ENCODE assay signal across 8 cellular contexts in genomic region chr1:167533851-167534300, GRCh38. TPM values are rescaled to one million over a fixed set of nuclear protein-coding genes. Genes with fewer than 3 reads are reported as not detected.
A peak's percentile ranks its signal among the peaks of the same experiment; 100 is the strongest.
DNase-seq lines count a peak whose midpoint lies in the region; ATAC-seq, FAIRE-seq and TF ChIP-seq lines count a peak whose summit lies in the region.

No MANE protein-coding gene starts in this region.

- no peak overlapping the region for H3K4me2 ChIP-seq in MM.1S (ENCODE audit: low read depth, low read length)

- no peaks in the 10 kb centered on the region for H3K36me3 Mint-ChIP-seq in activated naive CD4-positive, alpha-beta T cell treated with anti-CD3 and anti-CD28 coated beads for 36 hours (ENCODE audit: low read depth)

- no peak for FAIRE-seq in pancreas (lab: Jason Lieb, UNC)

- ATAC-seq in GM19395 (IDR thresholded peaks at IDR 0.05; ENCODE audit: unreplicated experiment) (peak; percentile 76), pancreas (peak; percentile 85 to 97 (median 94)), GM18498 (IDR thresholded peaks at IDR 0.05; ENCODE audit: unreplicated experiment) (no peak)

- H3K27ac Mint-ChIP-seq in activated naive CD4-positive, alpha-beta T cell treated with anti-CD3 and anti-CD28 coated beads for 36 hours, result no peak overlapping the region

- peak; percentile 99 for TF ChIP-seq CTCF in MM.1S (IDR thresholded peaks at IDR 0.05; ENCODE audit: low read length)
- peak; percentile 81 to 93 (median 84) for TF ChIP-seq CTCF in pancreas (IDR thresholded peaks at IDR 0.05)

- CTCF ChIA-PET in activated naive CD4-positive, alpha-beta T cell treated with anti-CD3 and anti-CD28 coated beads for 36 hours (lab: Charles Lee), result interaction anchor here (0.6 to 5.3 kb wide), 75 partner anchors 8 to 656 kb away, joined by 3 to 74 read pairs (median 4); partner anchors contain the start of genes CD247, CREG1 and POU2F1

- no peak overlapping the region for H3K9ac ChIP-seq in MM.1S (ENCODE audit: low read length)

- H3K9me2 ChIP-seq in MM.1S (replicated peaks; ENCODE audit: insufficient read depth, low read length), result no peaks in the 10 kb centered on the region

- no peak overlapping the region for H2AFZ ChIP-seq in MM.1S (ENCODE audit: low read length)

- H3K27ac ChIP-seq in MM.1S (ENCODE audit: low read length) (no peak overlapping the region), pancreas (no peak overlapping the region)

- H3K79me2 ChIP-seq in MM.1S (ENCODE audit: low read length), result no peaks in the 10 kb centered on the region

- DNase-seq in AML-193 (lab: John Stamatoyannopoulos, UW), result peak; percentile 30 to 47
- peak; percentile 72 for DNase-seq in MM.1S
- DNase-seq in SK-MEL-5 (ENCODE audit: low read depth, low spot score), result peak; percentile 70
- peak; percentile 78 for DNase-seq in activated naive CD4-positive, alpha-beta T cell treated with anti-CD3 and anti-CD28 coated beads for 36 hours
- peak; percentile 67 for DNase-seq in glomerular visceral epithelial cell (ENCODE audit: extremely low spot score)
- peak in 5 of 6 donors; percentile 37 to 78 (median 64) for DNase-seq in pancreas

- H3K4me3 Mint-ChIP-seq in activated naive CD4-positive, alpha-beta T cell treated with anti-CD3 and anti-CD28 coated beads for 36 hours, result no peak overlapping the region

- H3K4me1 ChIP-seq in MM.1S (ENCODE audit: low read length), result peaks cover 7% of the 10 kb centered on the region
- H3K4me1 ChIP-seq in pancreas, result no peaks in the 10 kb centered on the region

- intact Hi-C loops in activated naive CD4-positive, alpha-beta T cell treated with anti-CD3 and anti-CD28 coated beads for 36 hours (cut with micrococcal nuclease), result loop anchor here (1.0 to 2.0 kb wide), 5 partner anchors 92 to 468 kb away; no protein-coding TSS in a partner anchor
- intact Hi-C loops in pancreas (cut with DNase I), result loop anchor here in 1 of 3 donors (10.0 kb wide), 1 partner anchor 469 kb away; no protein-coding TSS in a partner anchor

- H3K4me3 ChIP-seq in MM.1S (ENCODE audit: low read length) (no peak overlapping the region), pancreas (no peak overlapping the region)

- peaks cover 5% of the 10 kb centered on the region; the same call in 1 of the 2 replicates for H3F3A ChIP-seq in MM.1S (ENCODE audit: insufficient read depth, low read length)

- H3K9me3 Mint-ChIP-seq in activated naive CD4-positive, alpha-beta T cell treated with anti-CD3 and anti-CD28 coated beads for 36 hours, result no peaks in the 10 kb centered on the region

- H4K20me1 ChIP-seq in MM.1S (ENCODE audit: insufficient read depth, low read length), result no peaks in the 10 kb centered on the region

- peaks cover 4% of the 10 kb centered on the region for H3K4me1 Mint-ChIP-seq in activated naive CD4-positive, alpha-beta T cell treated with anti-CD3 and anti-CD28 coated beads for 36 hours (ENCODE audit: low read depth)

- in situ Hi-C loops in SK-MEL-5 (cut with HindIII; ENCODE audit: low pct_unique_long_range_greater_than_20kb, low sequenced_read_pairs), result no loop called here

- peaks cover 2% of the 10 kb centered on the region for H3K27me3 Mint-ChIP-seq in activated naive CD4-positive, alpha-beta T cell treated with anti-CD3 and anti-CD28 coated beads for 36 hours (ENCODE audit: low read depth)

- no peaks in the 10 kb centered on the region for H3K27me3 ChIP-seq in MM.1S (replicated peaks; ENCODE audit: insufficient read depth, low read length)
- no peaks in the 10 kb centered on the region for H3K27me3 ChIP-seq in pancreas

- 4% methylated on average over 8 of the region's 8 CpGs for whole genome bisulfite sequencing in pancreas, 2 donors

- H3K9me3 ChIP-seq in MM.1S (replicated peaks; ENCODE audit: insufficient read depth, low read length), result no peaks in the 10 kb centered on the region
- no peaks in the 10 kb centered on the region for H3K9me3 ChIP-seq in pancreas

- no peaks in the 10 kb centered on the region for H3K36me3 ChIP-seq in MM.1S (replicated peaks; ENCODE audit: insufficient read depth, low read length)
- no peaks in the 10 kb centered on the region for H3K36me3 ChIP-seq in pancreas

RNA-seq across cellular contexts. Expression of gene CD247, which starts 15.5 kb away (rescaled TPM):
- 0.77 TPM in 1 of 2 replicates, not detected in the other for total RNA-seq in SK-MEL-5 (2014; rRNA removed; shearing (Covaris generic))
- polyA plus RNA-seq in SK-MEL-5 (2015; cell fraction: cytosol; rRNA removed), result 0.56 and 0.63 TPM in 2 replicates
- polyA plus RNA-seq in SK-MEL-5 (2015; cell fraction: nucleus; rRNA removed), result 0.66 and 1.4 TPM in 2 replicates
- total RNA-seq in activated naive CD4-positive, alpha-beta T cell treated with anti-CD3 and anti-CD28 coated beads for 36 hours, result 10 to 100 TPM; 73.5 to 78.3 TPM
- under 1 TPM in 5 of 6 donors, not detected in 1; 0.14 to 0.95 (median 0.78) TPM for total RNA-seq in pancreas
- polyA plus RNA-seq in pancreas, result under 1 TPM; 0.34 to 0.56 TPM

RNA-seq across cellular contexts. Expression of gene CREG1, which starts 19.7 kb away (rescaled TPM):
- 152 and 156 TPM in 2 replicates for total RNA-seq in SK-MEL-5 (2014; rRNA removed; shearing (Covaris generic))
- 223 and 226 TPM in 2 replicates for polyA plus RNA-seq in SK-MEL-5 (2015; cell fraction: cytosol; rRNA removed)
- 31.6 and 39.4 TPM in 2 replicates for polyA plus RNA-seq in SK-MEL-5 (2015; cell fraction: nucleus; rRNA removed)
- 10 to 100 TPM in 1 of 2 experiments, 1 to 10 TPM in 1; 9.6 to 10.7 TPM for total RNA-seq in activated naive CD4-positive, alpha-beta T cell treated with anti-CD3 and anti-CD28 coated beads for 36 hours
- total RNA-seq in pancreas, result 10 to 100 TPM; 35.0 to 48.1 (median 44.2) TPM
- polyA plus RNA-seq in pancreas, result 10 to 100 TPM; 21.4 to 39.7 TPM

Comparison
In these comparisons a context has a peak if more than half of its experiments do, and no peak if none do; other contexts are left out.
1. RNA of gene CD247, which starts 15.5 kb away (total RNA-seq): 73.5 to 78.3 TPM in activated naive CD4-positive, alpha-beta T cell treated with anti-CD3 and anti-CD28 coated beads for 36 hours; 0.14 to 0.95 TPM in pancreas and 0.77 TPM in SK-MEL-5; every median in the first group is over 10 times any median in the second.
2. Peak in every context shown above with its lines, with median percentiles within 50 percentile points of each other: DNase-seq.